ENCODE assay signal across 17 cellular contexts in genomic region chr14:65551019-65551643, GRCh38.
DNase-seq lines count a peak whose midpoint lies in the region; ATAC-seq, FAIRE-seq and TF ChIP-seq lines count a peak whose summit lies in the region.
"Had no signal": no experiment of that assay in that cellular context is flagged by ENCODE, and none has a peak within 500 bp of the region (broad histone marks: within the 10 kb centered on the region; RNA-seq: fewer than 3 reads in every experiment).

No MANE protein-coding gene starts in this region.

- WGBS in K562 (ENCODE audit: insufficient coverage, low coverage, missing lambda C conversion rate), result 45% methylated on average over 5 of the region's 5 CpGs

- H3K4me2 ChIP-seq in K562 (ENCODE audit: insufficient read depth, low read length), result no peak overlapping the region

- intact Hi-C loops in activated naive CD4-positive, alpha-beta T cell treated with anti-CD3 and anti-CD28 coated beads for 36 hours (cut with micrococcal nuclease), result no loop called here
- intact Hi-C loops in K562 (cut with micrococcal nuclease), result no loop called here

- no peaks in the 10 kb centered on the region for H3K79me2 ChIP-seq in K562 (ENCODE audit: control insufficient read depth, insufficient read depth, low read length)

- in situ Hi-C loops in K562 (cut with MboI), result no loop called here

- H3K4me1 Mint-ChIP-seq in activated naive CD4-positive, alpha-beta T cell treated with anti-CD3 and anti-CD28 coated beads for 36 hours (ENCODE audit: low read depth), result peaks cover 26% of the 10 kb centered on the region
- peaks cover 34% of the 10 kb centered on the region for H3K4me1 Mint-ChIP-seq in stimulated activated naive CD8-positive, alpha-beta T cell treated with anti-CD3 and anti-CD28 coated beads, Interleukin-15, Interleukin-2, amounts not matched to agents 100 ng/mL and 50 ng/mL, for 24 hours (ENCODE audit: low read depth)

- H4K20me1 ChIP-seq in K562 (replicated peaks; ENCODE audit: control insufficient read depth, insufficient read depth, low read length), result no peaks in the 10 kb centered on the region

- no peak for TF ChIP-seq POLR2A in K562 (conservative IDR thresholded peaks at IDR 0.05)

- no TSS peak for BruUV-seq in K562 (replicated peaks; lab: Mats Ljungman, UMichigan)

- CTCF ChIA-PET in activated naive CD4-positive, alpha-beta T cell treated with anti-CD3 and anti-CD28 coated beads for 36 hours (lab: Charles Lee), result interaction anchor here (1.0 to 1.3 kb wide), 2 partner anchors 11 to 51 kb away, joined by 3 to 4 read pairs; no protein-coding TSS in a partner anchor
- CTCF ChIA-PET in K562 (lab: Yijun Ruan, JAX; ENCODE audit: low intra/inter-chr PET ratio), result no interaction called here

- 0 out of 3 replicates have a peak, but pooled peaks have one; percentile 25 for ATAC-seq in K562
- ATAC-seq: HepG2 had no signal

- H3K36me3 ChIP-seq in K562 (ENCODE audit: control insufficient read depth, insufficient read depth, low read length), result no peaks in the 10 kb centered on the region
- no peaks in the 10 kb centered on the region for H3K36me3 ChIP-seq in MG63
- H3K36me3 ChIP-seq: HAP-1 had no signal

- peak overlapping the region; percentile 46 for H3K27ac Mint-ChIP-seq in activated naive CD4-positive, alpha-beta T cell treated with anti-CD3 and anti-CD28 coated beads for 36 hours
- H3K27ac Mint-ChIP-seq in stimulated activated naive CD8-positive, alpha-beta T cell treated with anti-CD3 and anti-CD28 coated beads, Interleukin-15, Interleukin-2, amounts not matched to agents 100 ng/mL and 50 ng/mL, for 24 hours, result peak overlapping the region; percentile 14
- H3K27ac Mint-ChIP-seq: B cell had no signal

- H3K4me3 ChIP-seq in K562 (no peak overlapping the region), MG63 (no peak overlapping the region)
- H3K4me3 ChIP-seq: HAP-1 had no signal

- H3K9me3 ChIP-seq in K562 (replicated peaks; ENCODE audit: control insufficient read depth, insufficient read depth, low read depth, low read length) (no peaks in the 10 kb centered on the region), MG63 (no peaks in the 10 kb centered on the region)
- H3K9me3 ChIP-seq: HAP-1 had no signal

- no peaks in the 10 kb centered on the region for H3K27me3 Mint-ChIP-seq in activated naive CD4-positive, alpha-beta T cell treated with anti-CD3 and anti-CD28 coated beads for 36 hours (ENCODE audit: low read depth)
- no peaks in the 10 kb centered on the region for H3K27me3 Mint-ChIP-seq in stimulated activated naive CD8-positive, alpha-beta T cell treated with anti-CD3 and anti-CD28 coated beads, Interleukin-15, Interleukin-2, amounts not matched to agents 100 ng/mL and 50 ng/mL, for 24 hours
- H3K27me3 Mint-ChIP-seq: B cell; CD4-positive, alpha-beta memory T cell had no signal

- no peak overlapping the region for H3K4me3 Mint-ChIP-seq in activated naive CD4-positive, alpha-beta T cell treated with anti-CD3 and anti-CD28 coated beads for 36 hours
- no peak overlapping the region for H3K4me3 Mint-ChIP-seq in stimulated activated naive CD8-positive, alpha-beta T cell treated with anti-CD3 and anti-CD28 coated beads, Interleukin-15, Interleukin-2, amounts not matched to agents 100 ng/mL and 50 ng/mL, for 24 hours
- H3K4me3 Mint-ChIP-seq: B cell; CD4-positive, alpha-beta memory T cell had no signal

- TF ChIP-seq RAD21 in K562 (CRISPR knock-in tag; conservative IDR thresholded peaks at IDR 0.05 in 1 of 2, IDR thresholded peaks at IDR 0.05 in 1 of 2), result no peak

- H3K9me3 Mint-ChIP-seq in activated naive CD4-positive, alpha-beta T cell treated with anti-CD3 and anti-CD28 coated beads for 36 hours, result no peaks in the 10 kb centered on the region
- no peaks in the 10 kb centered on the region for H3K9me3 Mint-ChIP-seq in stimulated activated naive CD8-positive, alpha-beta T cell treated with anti-CD3 and anti-CD28 coated beads, Interleukin-15, Interleukin-2, amounts not matched to agents 100 ng/mL and 50 ng/mL, for 24 hours

- H3K27me3 ChIP-seq in K562 (ENCODE audit: control insufficient read depth in 2 of 2, insufficient read depth in 2 of 2, low read length in 2 of 2) (no peaks in the 10 kb centered on the region), MG63 (no peaks in the 10 kb centered on the region)

- no peak for TF ChIP-seq CTCF in K562 (IDR thresholded peaks at IDR 0.05 in 2 of 3, conservative IDR thresholded peaks at IDR 0.05 in 1 of 3; ENCODE audit: insufficient read depth in 2 of 3, low read depth in 1 of 3, low read length in 3 of 3)

- TF ChIP-seq EP300 in K562 (IDR thresholded peaks at IDR 0.05; ENCODE audit: low read length), result no peak

- H3K36me3 Mint-ChIP-seq in activated naive CD4-positive, alpha-beta T cell treated with anti-CD3 and anti-CD28 coated beads for 36 hours (ENCODE audit: low read depth), result no peaks in the 10 kb centered on the region
- no peaks in the 10 kb centered on the region for H3K36me3 Mint-ChIP-seq in stimulated activated naive CD8-positive, alpha-beta T cell treated with anti-CD3 and anti-CD28 coated beads, Interleukin-15, Interleukin-2, amounts not matched to agents 100 ng/mL and 50 ng/mL, for 24 hours (ENCODE audit: low read depth)
- H3K36me3 Mint-ChIP-seq: CD4-positive, alpha-beta memory T cell had no signal

- POLR2A ChIA-PET in K562 (lab: Yijun Ruan, JAX), result no interaction called here

- H2AFZ ChIP-seq in K562 (ENCODE audit: low read depth, low read length), result no peak overlapping the region

- DNase-seq in activated naive CD4-positive, alpha-beta T cell treated with anti-CD3 and anti-CD28 coated beads for 36 hours, result peak; percentile 16
- DNase-seq in activated naive CD4-positive, alpha-beta T cell (lab: John Stamatoyannopoulos, UW), result no peak
- peak; percentile 28 for DNase-seq in OCI-M1 (lab: John Stamatoyannopoulos, UW)
- peak in 2 of 4 experiments; percentile 3 to 6 for DNase-seq in K562 (ENCODE audit: extremely low read depth in 1 of 4, low spot score in 3 of 4)
- no peak for DNase-seq in MG63
- DNase-seq in NCI-H345 treated with DMSO at 0.1 percent for 48 hours (lab: John Stamatoyannopoulos, UW; ENCODE audit: unreplicated experiment), result no peak
- no peak for DNase-seq in HT-29 (ENCODE audit: low spot score)
- DNase-seq: CD4-positive, alpha-beta memory T cell; MM.1S; NCI-H1105 treated with DMSO at 0.1 percent for 48 hours; NCI-H187; SIG-M5 had no signal

- no peak overlapping the region for H3K9ac ChIP-seq in K562 (ENCODE audit: insufficient read depth in 1 of 2, low read depth in 2 of 2, low read length in 2 of 2)

- H3K9me1 ChIP-seq in K562 (ENCODE audit: control insufficient read depth, insufficient read depth, low read length), result no peaks in the 10 kb centered on the region

- no peak for FAIRE-seq in K562 (lab: Jason Lieb, UNC)
- FAIRE-seq: D721Med, HepG2 had no signal

- H3K27ac ChIP-seq in K562 (ENCODE audit: extremely low read depth, low read depth, low read length), result no peak overlapping the region

- no peaks in the 10 kb centered on the region for H3K4me1 ChIP-seq in K562 (replicated peaks in 1 of 2; ENCODE audit: control insufficient read depth in 2 of 2, insufficient read depth in 2 of 2, low read length in 2 of 2)

TF ChIP-seq in K562, 482 proteins besides CTCF, POLR2A, EP300 and RAD21:
- TF ChIP-seq CBFA2T3 (IDR thresholded peaks at IDR 0.05) (0 out of 2 replicates have a peak, but pooled peaks have one; percentile 4), ERF (CRISPR knock-in tag; IDR thresholded peaks at IDR 0.05) (no peak)

Comparison
In these comparisons a context has a peak if more than half of its experiments do, and no peak if none do; other contexts are left out.
1. DNase-seq: peak in activated naive CD4-positive, alpha-beta T cell treated with anti-CD3 and anti-CD28 coated beads for 36 hours (single experiment) and OCI-M1 (single experiment); none in activated naive CD4-positive, alpha-beta T cell (0 of 4), MG63 (single experiment), NCI-H345 treated with DMSO at 0.1 percent for 48 hours (single experiment) and HT-29 (single experiment).